9 cellular contexts compared by ENCODE assay signal in the genomic region with DNA sequence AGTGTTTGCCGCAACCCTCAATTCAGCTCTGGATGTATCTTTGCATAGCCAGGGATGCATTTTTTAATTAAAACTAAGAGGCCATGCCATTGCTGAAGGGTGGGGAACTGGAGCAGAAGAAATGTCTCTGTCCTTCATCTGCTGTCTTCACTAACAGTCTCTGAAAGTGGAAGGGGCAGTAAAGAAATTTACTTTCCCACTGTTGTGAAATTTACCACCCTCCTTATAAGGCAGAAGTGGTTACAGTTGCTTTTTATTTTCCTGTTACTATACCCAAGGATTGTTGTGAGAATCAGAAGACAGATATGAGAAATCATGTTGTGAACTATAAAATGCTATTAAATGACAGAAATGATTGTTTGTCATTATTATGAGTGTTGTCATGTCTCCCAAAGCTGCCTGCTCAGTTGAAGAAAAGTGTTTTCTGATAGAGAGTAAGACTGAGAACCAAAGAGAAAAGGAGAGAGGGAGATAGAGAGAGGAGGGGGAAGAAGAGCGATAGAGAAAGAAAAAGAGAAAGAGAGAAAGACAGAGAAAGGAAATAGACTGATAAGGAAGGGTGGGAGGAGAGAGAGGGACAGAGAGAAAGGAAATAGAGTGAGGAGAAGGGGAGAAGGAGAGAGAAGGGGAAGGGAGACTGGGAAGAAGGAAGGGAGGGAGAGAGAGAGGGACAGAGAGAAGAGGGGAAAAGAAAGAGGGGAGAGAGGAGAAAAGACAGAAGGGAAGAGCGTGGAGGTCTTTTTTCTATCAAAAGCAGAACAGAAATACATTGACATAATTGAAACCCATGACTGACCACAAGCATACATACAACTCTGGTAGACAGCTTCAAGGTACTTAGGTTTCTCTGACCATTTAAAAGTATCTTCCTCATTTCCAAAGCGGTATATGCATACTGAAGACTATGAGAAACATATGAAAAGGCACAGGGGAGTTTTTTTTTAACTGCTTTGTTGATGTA. TPM values are rescaled to one million over a fixed set of nuclear protein-coding genes. Genes with fewer than 3 reads are reported as not detected.
DNase-seq lines count a peak whose midpoint lies in the region; ATAC-seq and TF ChIP-seq lines count a peak whose summit lies in the region.
"Had no signal": no experiment of that assay in that cellular context is flagged by ENCODE, and none has a peak within 500 bp of the region (broad histone marks: within the 10 kb centered on the region; RNA-seq: fewer than 3 reads in every experiment).

No MANE protein-coding gene starts in this region.

- H3K27ac ChIP-seq in adrenal gland: no peak overlapping the region
- H3K27ac ChIP-seq: esophagus muscularis mucosa had no signal

- H3K4me3 Mint-ChIP-seq in dendritic cell treated with granulocyte-macrophage colony-stimulating factor and Interleukin-4, amounts not matched to agents 40 ng/mL and 50 ng/mL, for 4 days: no peak overlapping the region

- peaks cover 13% of the 10 kb centered on the region for H3K4me1 Mint-ChIP-seq in dendritic cell treated with granulocyte-macrophage colony-stimulating factor and Interleukin-4, amounts not matched to agents 40 ng/mL and 50 ng/mL, for 4 days (ENCODE audit: low read depth)

- no peaks in the 10 kb centered on the region for H3K9me3 Mint-ChIP-seq in dendritic cell treated with granulocyte-macrophage colony-stimulating factor and Interleukin-4, amounts not matched to agents 40 ng/mL and 50 ng/mL, for 4 days

- no peaks in the 10 kb centered on the region for H3K27me3 ChIP-seq in adrenal gland
- H3K27me3 ChIP-seq: esophagus muscularis mucosa had no signal

- no peak overlapping the region for H3K4me3 ChIP-seq in adrenal gland
- H3K4me3 ChIP-seq: esophagus muscularis mucosa had no signal

- TF ChIP-seq CTCF in omental fat pad (IDR thresholded peaks at IDR 0.05) (no peak), adrenal gland (IDR thresholded peaks at IDR 0.05) (no peak)

- H3K27me3 Mint-ChIP-seq in dendritic cell treated with granulocyte-macrophage colony-stimulating factor and Interleukin-4, amounts not matched to agents 40 ng/mL and 50 ng/mL, for 4 days: peaks cover 2% of the 10 kb centered on the region

- no peak for TF ChIP-seq POLR2A in adrenal gland (IDR thresholded peaks at IDR 0.05)

- H3K36me3 Mint-ChIP-seq in dendritic cell treated with granulocyte-macrophage colony-stimulating factor and Interleukin-4, amounts not matched to agents 40 ng/mL and 50 ng/mL, for 4 days (ENCODE audit: low read depth): peaks cover 14% of the 10 kb centered on the region

- H3K9me3 ChIP-seq in adrenal gland (replicated peaks in 1 of 3): no peaks in the 10 kb centered on the region
- H3K9me3 ChIP-seq: esophagus muscularis mucosa had no signal

- intact Hi-C loops in dendritic cell treated with granulocyte-macrophage colony-stimulating factor and Interleukin-4, amounts not matched to agents 40 ng/mL and 50 ng/mL, for 4 days (cut with micrococcal nuclease): no loop called here
- intact Hi-C loops in adrenal gland (cut with DNase I): no loop called here

- DNase-seq in omental fat pad (ENCODE audit: low spot score) (no peak), NCI-H146 treated with DMSO at 0.1 percent for 48 hours (lab: John Stamatoyannopoulos, UW; ENCODE audit: unreplicated experiment) (no peak), adrenal gland (no peak)
- DNase-seq: T-helper 2 cell had no signal

- ATAC-seq in GM18870 (IDR thresholded peaks at IDR 0.05; ENCODE audit: unreplicated experiment) (peak; percentile 94), GM21717 (IDR thresholded peaks at IDR 0.05; ENCODE audit: unreplicated experiment) (peak; percentile 90), HG03432 (IDR thresholded peaks at IDR 0.05; ENCODE audit: unreplicated experiment) (peak; percentile 94), omental fat pad (ENCODE audit: low FRiP score) (no peak)

- WGBS in adrenal gland, 4 donors: 78 to 86% (median 81%) methylated on average over 4 of the region's 4 CpGs

- peak overlapping the region; percentile 66 for H3K27ac Mint-ChIP-seq in dendritic cell treated with granulocyte-macrophage colony-stimulating factor and Interleukin-4, amounts not matched to agents 40 ng/mL and 50 ng/mL, for 4 days

- H3K36me3 ChIP-seq in adrenal gland (replicated peaks in 1 of 2): no peaks in the 10 kb centered on the region

- H3K4me1 ChIP-seq in adrenal gland (replicated peaks in 1 of 2): peaks cover 0 to 7% of the 10 kb centered on the region in 2 donors

RNA-seq across cellular contexts. Expression of a gene that starts 22.5 kb away (rescaled TPM):
- total RNA-seq in omental fat pad: 100 to 1,000 TPM in 3 of 4 donors, 10 to 100 TPM in 1; 68.7 to 149 (median 134) TPM
- 100 to 1,000 TPM in 6 of 8 donors, 10 to 100 TPM in 2; 33.2 to 296 (median 137) TPM for total RNA-seq in adrenal gland
- 100 to 1,000 TPM; 206 to 371 (median 254) TPM for polyA plus RNA-seq in adrenal gland

RNA-seq across cellular contexts. Expression of a gene that starts 22.8 kb away (rescaled TPM):
- total RNA-seq in omental fat pad: 10 to 100 TPM; 29.6 to 62.9 (median 44.5) TPM
- total RNA-seq in adrenal gland: 10 to 100 TPM; 44.9 to 95.8 (median 60.8) TPM
- 100 to 1,000 TPM in 1 of 3 donors, 10 to 100 TPM in 2; 19.2 to 144 (median 28.2) TPM for polyA plus RNA-seq in adrenal gland
